8 cellular contexts compared by ENCODE assay signal in genomic region chr11:9663699-9664275, GRCh38. TPM values are rescaled to one million over a fixed set of nuclear protein-coding genes. Genes with fewer than 3 reads are reported as not detected.
DNase-seq lines count a peak whose midpoint lies in the region; ATAC-seq, FAIRE-seq and TF ChIP-seq lines count a peak whose summit lies in the region.

SWAP70 (plus strand) TSS chr11:9664077; CDS start chr11:9664180, 103 bp downstream.

- H3K36me3 ChIP-seq in neutrophil, result no peaks in the 10 kb centered on the region
- H3K36me3 ChIP-seq in subcutaneous abdominal adipose tissue (ENCODE audit: control insufficient read depth in 5 of 5, insufficient read depth in 5 of 5, low read length in 5 of 5), result peaks cover 0 to 2% (median 0%) of the 10 kb centered on the region in 5 donors

- H3K9me3 ChIP-seq in neutrophil (no peaks in the 10 kb centered on the region), subcutaneous abdominal adipose tissue (ENCODE audit: control insufficient read depth in 5 of 5, low read length in 5 of 5) (peaks cover 0 to 10% (median 0%) of the 10 kb centered on the region in 5 donors)

- H3K4me1 ChIP-seq in neutrophil (ENCODE audit: control insufficient read depth in 1 of 2, insufficient read depth in 1 of 2, low read depth in 1 of 2, low read length in 1 of 2) (peaks cover 18% of the 10 kb centered on the region in 2 experiments), subcutaneous abdominal adipose tissue (ENCODE audit: control insufficient read depth in 5 of 5, insufficient read depth in 5 of 5, low read length in 5 of 5) (peaks cover 0 to 23% (median 16%) of the 10 kb centered on the region in 5 donors)

- peak within 1 kb of the TSS; percentile 75 to 94 (median 90) for H3K9ac ChIP-seq in subcutaneous abdominal adipose tissue (ENCODE audit: low read length in 5 of 5)

- DNase-seq in D721Med (ENCODE audit: insufficient read length, low spot score) (no peak), HT1080 (ENCODE audit: low read depth) (peak; percentile 61), RPMI8226 (peak; percentile 73), foreskin melanocyte (peak; percentile 60)
- DNase-seq in activated gamma-delta T cell treated with anti-CD3 and anti-CD28 coated beads, Interleukin-2, amount 50 U/mL, for 16 hours (ENCODE audit: low read depth), result peak; percentile 58

- H3K4me3 ChIP-seq in neutrophil (ENCODE audit: low read depth in 1 of 2, low read length in 1 of 2) (peak within 1 kb of the TSS; percentile 93 to 95), subcutaneous abdominal adipose tissue (ENCODE audit: low read depth in 1 of 5, low read length in 5 of 5) (peak within 1 kb of the TSS; percentile 87 to 97 (median 93))

- TF ChIP-seq CTCF in D721Med (IDR thresholded peaks at IDR 0.05; ENCODE audit: insufficient read depth, missing control alignments) (peak; percentile 4), neutrophil (IDR thresholded peaks at IDR 0.05) (peak; percentile 52)

- ATAC-seq in GM21367 (IDR thresholded peaks at IDR 0.05; ENCODE audit: unreplicated experiment), result peak; percentile 74

- H3K27ac ChIP-seq in neutrophil (peak within 1 kb of the TSS; percentile 67), subcutaneous abdominal adipose tissue (ENCODE audit: low read depth, low read length) (peak within 1 kb of the TSS; percentile 92)

- FAIRE-seq in D721Med (lab: Jason Lieb, UNC), result no peak

- no peaks in the 10 kb centered on the region for H3K27me3 ChIP-seq in neutrophil
- no peaks in the 10 kb centered on the region for H3K27me3 ChIP-seq in subcutaneous abdominal adipose tissue (ENCODE audit: control insufficient read depth in 5 of 5, insufficient read depth in 4 of 5, low read length in 5 of 5)

RNA-seq across cellular contexts. Expression of gene SWAP70, which starts in this region (rescaled TPM):
- 14.7 and 20.4 TPM in 2 replicates for total RNA-seq in HT1080 (2014; rRNA removed; shearing (Covaris generic))
- polyA plus RNA-seq in HT1080 (2015; cell fraction: cytosol; rRNA removed), result 12.7 and 13.9 TPM in 2 replicates
- polyA plus RNA-seq in HT1080 (2015; cell fraction: nucleus; rRNA removed), result 9.0 and 11.9 TPM in 2 replicates
